13 cellular contexts compared by ENCODE assay signal in genomic region chr14:76282581-76282980, GRCh38.
DNase-seq lines count a peak whose midpoint lies in the region; ATAC-seq, FAIRE-seq and TF ChIP-seq lines count a peak whose summit lies in the region.
"Had no signal": no experiment of that assay in that cellular context is flagged by ENCODE, and none has a peak within 500 bp of the region (broad histone marks: within the 10 kb centered on the region; RNA-seq: fewer than 3 reads in every experiment).

No MANE protein-coding gene starts in this region.

- H3K9me3 ChIP-seq in astrocyte (ENCODE audit: insufficient read depth, low read depth, low read length): no peaks in the 10 kb centered on the region
- no peaks in the 10 kb centered on the region for H3K9me3 ChIP-seq in endodermal cell (ENCODE audit: control insufficient read depth, low read length)
- H3K9me3 ChIP-seq: BLaER1, Caco-2 had no signal

- H3K27ac ChIP-seq in astrocyte (ENCODE audit: low read depth, low read length): no peak overlapping the region
- no peak overlapping the region for H3K27ac ChIP-seq in endodermal cell (ENCODE audit: low read depth, low read length)
- H3K27ac ChIP-seq: BLaER1 had no signal

- H3K36me3 ChIP-seq in astrocyte (ENCODE audit: insufficient read depth, low read length): no peaks in the 10 kb centered on the region
- no peaks in the 10 kb centered on the region for H3K36me3 ChIP-seq in endodermal cell (ENCODE audit: control insufficient read depth, insufficient read depth, low read length)
- H3K36me3 ChIP-seq: BLaER1 had no signal

- no peak overlapping the region for H3K27ac Mint-ChIP-seq in activated CD8-positive, alpha-beta memory T cell treated with anti-CD3 and anti-CD28 coated beads, Interleukin-2, amount 10 ng/mL, durations not matched to agents 7 days and 5 days
- H3K27ac Mint-ChIP-seq in astrocyte (ENCODE audit: unreplicated experiment) (no peak overlapping the region), endodermal cell (no peak overlapping the region), Calu3 (ENCODE audit: unreplicated experiment) (no peak overlapping the region)
- H3K27ac Mint-ChIP-seq: CD8-positive, alpha-beta memory T cell had no signal

- H3K4me1 ChIP-seq in astrocyte (ENCODE audit: insufficient read depth, low read length) (no peaks in the 10 kb centered on the region), endodermal cell (ENCODE audit: control insufficient read depth, insufficient read depth, low read length) (no peaks in the 10 kb centered on the region)
- H3K4me1 ChIP-seq: BLaER1, Caco-2 had no signal

- H3K27me3 ChIP-seq in astrocyte (ENCODE audit: insufficient read depth, low read length) (no peaks in the 10 kb centered on the region), endodermal cell (ENCODE audit: control insufficient read depth, insufficient read depth, low read length, poor library complexity, severe bottlenecking) (no peaks in the 10 kb centered on the region)
- H3K27me3 ChIP-seq: BLaER1 had no signal

- H3K9me3 Mint-ChIP-seq in activated CD8-positive, alpha-beta memory T cell treated with anti-CD3 and anti-CD28 coated beads, Interleukin-2, amount 10 ng/mL, durations not matched to agents 7 days and 5 days (ENCODE audit: low read depth): no peaks in the 10 kb centered on the region
- H3K9me3 Mint-ChIP-seq in astrocyte (ENCODE audit: unreplicated experiment) (peaks cover 3% of the 10 kb centered on the region), endodermal cell (peaks cover 2% of the 10 kb centered on the region), Calu3 (ENCODE audit: low read depth, unreplicated experiment) (no peaks in the 10 kb centered on the region)

- H3K4me1 Mint-ChIP-seq in activated CD8-positive, alpha-beta memory T cell treated with anti-CD3 and anti-CD28 coated beads, Interleukin-2, amount 10 ng/mL, durations not matched to agents 7 days and 5 days: no peaks in the 10 kb centered on the region
- H3K4me1 Mint-ChIP-seq in astrocyte (ENCODE audit: low read depth, unreplicated experiment) (no peaks in the 10 kb centered on the region), endodermal cell (no peaks in the 10 kb centered on the region), Calu3 (ENCODE audit: low read depth, unreplicated experiment) (no peaks in the 10 kb centered on the region)
- H3K4me1 Mint-ChIP-seq: CD8-positive, alpha-beta memory T cell had no signal

- no peak overlapping the region for H3K4me3 Mint-ChIP-seq in activated CD8-positive, alpha-beta memory T cell treated with anti-CD3 and anti-CD28 coated beads, Interleukin-2, amount 10 ng/mL, durations not matched to agents 7 days and 5 days
- H3K4me3 Mint-ChIP-seq in astrocyte (ENCODE audit: unreplicated experiment) (peak overlapping the region; percentile 64), endodermal cell (no peak overlapping the region), Calu3 (ENCODE audit: low read depth, unreplicated experiment) (no peak overlapping the region)
- H3K4me3 Mint-ChIP-seq: CD8-positive, alpha-beta memory T cell had no signal

- H4K20me1 ChIP-seq in astrocyte (ENCODE audit: insufficient read depth, low read length): no peaks in the 10 kb centered on the region
- H4K20me1 ChIP-seq: BLaER1 had no signal

- no peak overlapping the region for H3K4me3 ChIP-seq in astrocyte (ENCODE audit: insufficient read depth, low read depth, low read length)
- H3K4me3 ChIP-seq in endodermal cell (ENCODE audit: low read length): no peak overlapping the region
- H3K4me3 ChIP-seq: BLaER1 had no signal

- intact Hi-C loops in Calu3 (cut with micrococcal nuclease; ENCODE audit: unreplicated experiment): no loop called here

- WGBS in endodermal cell (ENCODE audit: insufficient coverage in 1 of 2, insufficient read length in 1 of 2), 2 experiments: 57 to 85% methylated on average over 2 of the region's 2 CpGs

- no TSS peak for BruUV-seq in Calu3 (replicated peaks; lab: Mats Ljungman, UMichigan)

- no peak for TF ChIP-seq CTCF in astrocyte (IDR thresholded peaks at IDR 0.05; ENCODE audit: insufficient read depth, low read depth, low read length)
- no peak for TF ChIP-seq CTCF in endodermal cell (conservative IDR thresholded peaks at IDR 0.05)
- TF ChIP-seq CTCF in Calu3 (IDR thresholded peaks at IDR 0.05; ENCODE audit: unreplicated experiment): no peak

- no peak overlapping the region for H3K9ac ChIP-seq in astrocyte (ENCODE audit: low read length)
- no peak overlapping the region for H3K9ac ChIP-seq in endodermal cell (ENCODE audit: extremely low read depth, low read length, poor library complexity, severe bottlenecking)
- H3K9ac ChIP-seq: BLaER1 had no signal

- no peak overlapping the region for H3K4me2 ChIP-seq in astrocyte (ENCODE audit: low read length)
- H3K4me2 ChIP-seq: BLaER1 had no signal

- H3K27me3 Mint-ChIP-seq in activated CD8-positive, alpha-beta memory T cell treated with anti-CD3 and anti-CD28 coated beads, Interleukin-2, amount 10 ng/mL, durations not matched to agents 7 days and 5 days: peaks cover 20% of the 10 kb centered on the region
- H3K27me3 Mint-ChIP-seq in astrocyte (ENCODE audit: low read depth, unreplicated experiment): peaks cover 19% of the 10 kb centered on the region
- peaks cover 4% of the 10 kb centered on the region for H3K27me3 Mint-ChIP-seq in endodermal cell (ENCODE audit: insufficient read depth)
- no peaks in the 10 kb centered on the region for H3K27me3 Mint-ChIP-seq in Calu3 (ENCODE audit: unreplicated experiment)

- CTCF ChIA-PET in activated CD8-positive, alpha-beta memory T cell treated with anti-CD3 and anti-CD28 coated beads, Interleukin-2, amount 10 ng/mL, durations not matched to agents 7 days and 5 days (lab: Charles Lee): no interaction called here
- CTCF ChIA-PET in Calu3 (lab: Charles Lee): no interaction called here

- H3K79me2 ChIP-seq in astrocyte (ENCODE audit: insufficient read depth, low read length): no peaks in the 10 kb centered on the region

- no peak for ATAC-seq in activated CD8-positive, alpha-beta memory T cell treated with anti-CD3 and anti-CD28 coated beads, Interleukin-2, amount 10 ng/mL, durations not matched to agents 7 days and 5 days

- no peak for FAIRE-seq in astrocyte (lab: Jason Lieb, UNC)
- FAIRE-seq: H54 had no signal

- H3K36me3 Mint-ChIP-seq in activated CD8-positive, alpha-beta memory T cell treated with anti-CD3 and anti-CD28 coated beads, Interleukin-2, amount 10 ng/mL, durations not matched to agents 7 days and 5 days: peaks cover 1% of the 10 kb centered on the region
- H3K36me3 Mint-ChIP-seq in astrocyte (ENCODE audit: low read depth, unreplicated experiment): no peaks in the 10 kb centered on the region
- H3K36me3 Mint-ChIP-seq in endodermal cell (ENCODE audit: low read depth): no peaks in the 10 kb centered on the region
- H3K36me3 Mint-ChIP-seq in Calu3 (ENCODE audit: insufficient read depth, unreplicated experiment): no peaks in the 10 kb centered on the region

- H2AFZ ChIP-seq in astrocyte (ENCODE audit: low read depth, low read length): no peak overlapping the region

- DNase-seq in activated CD8-positive, alpha-beta memory T cell treated with anti-CD3 and anti-CD28 coated beads, Interleukin-2, amount 10 ng/mL, durations not matched to agents 7 days and 5 days: peak; percentile 1
- no peak for DNase-seq in activated CD8-positive, alpha-beta memory T cell treated with anti-CD3 and anti-CD28 coated beads, Interleukin-2, amount 50 U/mL, for 4 hours
- no peak for DNase-seq in astrocyte (ENCODE audit: low read depth)
- DNase-seq in endodermal cell: peak; percentile 16
- no peak for DNase-seq in ureter (ENCODE audit: low spot score)
- no peak for DNase-seq in activated gamma-delta T cell treated with Interleukin-2 at 50 U/mL for 16 hours
- no peak for DNase-seq in Calu3
- DNase-seq: 8988T; AML-193; Caco-2; CD8-positive, alpha-beta memory T cell had no signal

Comparison
In these comparisons a context has a peak if more than half of its experiments do, and no peak if none do; other contexts are left out.
1. DNase-seq: peak in activated CD8-positive, alpha-beta memory T cell treated with anti-CD3 and anti-CD28 coated beads, Interleukin-2, amount 10 ng/mL, durations not matched to agents 7 days and 5 days (single experiment) and endodermal cell (single experiment); none in activated CD8-positive, alpha-beta memory T cell treated with anti-CD3 and anti-CD28 coated beads, Interleukin-2, amount 50 U/mL, for 4 hours (single experiment), astrocyte (single experiment), ureter (single experiment), activated gamma-delta T cell treated with Interleukin-2 at 50 U/mL for 16 hours (single experiment) and Calu3 (single experiment).